In genomic region chr6:161890133-161890833, GRCh38 we compare ENCODE assay signal across 18 cellular contexts.
A peak's percentile ranks its signal among the peaks of the same experiment; 100 is the strongest.
DNase-seq lines count a peak whose midpoint lies in the region; ATAC-seq and TF ChIP-seq lines count a peak whose summit lies in the region.
"Had no signal": no experiment of that assay in that cellular context is flagged by ENCODE, and none has a peak within 500 bp of the region (broad histone marks: within the 10 kb centered on the region; RNA-seq: fewer than 3 reads in every experiment).

No MANE protein-coding gene starts in this region.

- H3K4me2 ChIP-seq in GM23338, result peak overlapping the region; percentile 68

- H4K20me1 ChIP-seq in GM23338 (replicated peaks; ENCODE audit: insufficient read depth), result no peaks in the 10 kb centered on the region; the same call in 1 of the 2 replicates

- no peaks in the 10 kb centered on the region for H3K79me2 ChIP-seq in GM23338 (replicated peaks; ENCODE audit: insufficient read depth)

- H3K36me3 Mint-ChIP-seq in GM23338 (ENCODE audit: low read depth), result no peaks in the 10 kb centered on the region
- H3K36me3 Mint-ChIP-seq: CD8-positive, alpha-beta memory T cell had no signal

- intact Hi-C loops in posterior vena cava (cut with DNase I), result no loop called here

- H3K27ac ChIP-seq in GM23338 (ENCODE audit: low read depth), result no peak overlapping the region
- H3K27ac ChIP-seq: right lobe of liver had no signal

- peaks cover 11% of the 10 kb centered on the region for H3K4me1 ChIP-seq in GM23338 (ENCODE audit: insufficient read depth)
- peaks cover 3% of the 10 kb centered on the region for H3K4me1 ChIP-seq in adipocyte (ENCODE audit: control insufficient read depth, insufficient read depth, low read length)
- H3K4me1 ChIP-seq: right lobe of liver had no signal

- DNase-seq in GM23338 (ENCODE audit: low spot score), result peak; percentile 41
- DNase-seq in adipocyte (ENCODE audit: low read depth), result no peak
- peak; percentile 17 to 32 for DNase-seq in hippocampal formation (lab: John Stamatoyannopoulos, UW)
- DNase-seq in putamen (ENCODE audit: low spot score), result peak; percentile 20
- no peak for DNase-seq in stimulated activated CD4-positive, alpha-beta T cell treated with anti-CD3 and anti-CD28 coated beads, Interleukin-15, amount 100 ng/mL, for 24 hours
- no peak for DNase-seq in posterior vena cava (ENCODE audit: low spot score)
- DNase-seq in NCI-H524 treated with DMSO at 0.1 percent for 48 hours (lab: John Stamatoyannopoulos, UW), result no peak
- DNase-seq: activated B cell treated with CpG ODN at 0.5 μM for 24 hours; CD8-positive, alpha-beta memory T cell; DND-41; mesenchymal stem cell; NCI-H1048; NCI-H510A treated with DMSO at 0.1 percent for 48 hours; right lobe of liver; SHP77 treated with DMSO at 0.1 percent for 48 hours; stimulated activated naive CD4-positive, alpha-beta T cell treated with Interleukin-2 at 50 U/mL for 16 hours had no signal

- TF ChIP-seq CTCF in GM23338 (conservative IDR thresholded peaks at IDR 0.05; ENCODE audit: low read depth in 2 of 2), result no peak

- H3K27me3 Mint-ChIP-seq in GM23338 (ENCODE audit: insufficient read depth, low read depth, poor library complexity), result peaks cover 7% of the 10 kb centered on the region
- H3K27me3 Mint-ChIP-seq: activated B cell treated with CpG ODN at 0.5 μM for 24 hours had no signal

- no peak overlapping the region for H3K4me3 Mint-ChIP-seq in GM23338
- H3K4me3 Mint-ChIP-seq: activated B cell treated with CpG ODN at 0.5 μM for 24 hours; CD8-positive, alpha-beta memory T cell had no signal

- no peaks in the 10 kb centered on the region for H3K9me3 Mint-ChIP-seq in GM23338
- H3K9me3 Mint-ChIP-seq: activated B cell treated with CpG ODN at 0.5 μM for 24 hours had no signal

- H3K9me2 ChIP-seq in GM23338 (ENCODE audit: insufficient read depth), result no peaks in the 10 kb centered on the region

- no peak overlapping the region for H3K27ac Mint-ChIP-seq in GM23338
- H3K27ac Mint-ChIP-seq: activated B cell treated with CpG ODN at 0.5 μM for 24 hours; CD8-positive, alpha-beta memory T cell had no signal

- no peak overlapping the region for H3K9ac ChIP-seq in adipocyte (ENCODE audit: low read length)

- no peaks in the 10 kb centered on the region for H3F3A ChIP-seq in GM23338 (replicated peaks; ENCODE audit: low read depth)

- peak; percentile 44 for ATAC-seq in GM23338
- no peak for ATAC-seq in GM21619 (IDR thresholded peaks at IDR 0.05; ENCODE audit: unreplicated experiment)
- ATAC-seq: HCT116, right lobe of liver had no signal

- H3K4me3 ChIP-seq in GM23338 (peak overlapping the region; percentile 35; the same call in 1 of the 2 replicates), adipocyte (ENCODE audit: low read length) (peak overlapping the region; percentile 32)
- H3K4me3 ChIP-seq: right lobe of liver had no signal

- no peaks in the 10 kb centered on the region for H3K9me3 ChIP-seq in adipocyte (ENCODE audit: control insufficient read depth, low read length)
- H3K9me3 ChIP-seq: right lobe of liver had no signal

- no peak overlapping the region; the same call in 1 of the 2 replicates for H2AFZ ChIP-seq in GM23338

- peaks cover 22% of the 10 kb centered on the region for H3K4me1 Mint-ChIP-seq in GM23338
- H3K4me1 Mint-ChIP-seq: activated B cell treated with CpG ODN at 0.5 μM for 24 hours; CD8-positive, alpha-beta memory T cell had no signal

- no peaks in the 10 kb centered on the region for H3K36me3 ChIP-seq in GM23338 (ENCODE audit: insufficient read depth)
- no peaks in the 10 kb centered on the region for H3K36me3 ChIP-seq in adipocyte (ENCODE audit: control insufficient read depth, insufficient read depth, low read length, severe bottlenecking)
- H3K36me3 ChIP-seq: right lobe of liver had no signal

- H3K27me3 ChIP-seq in GM23338 (ENCODE audit: insufficient read depth) (no peaks in the 10 kb centered on the region), adipocyte (replicated peaks; ENCODE audit: control insufficient read depth, insufficient read depth, low read length) (peaks cover 6% of the 10 kb centered on the region)
- H3K27me3 ChIP-seq: right lobe of liver had no signal

TF ChIP-seq in GM23338, 12 proteins besides CTCF, POLR2A, EP300 and RAD21 (continues in another document):
- TF ChIP-seq, protein P1, sequence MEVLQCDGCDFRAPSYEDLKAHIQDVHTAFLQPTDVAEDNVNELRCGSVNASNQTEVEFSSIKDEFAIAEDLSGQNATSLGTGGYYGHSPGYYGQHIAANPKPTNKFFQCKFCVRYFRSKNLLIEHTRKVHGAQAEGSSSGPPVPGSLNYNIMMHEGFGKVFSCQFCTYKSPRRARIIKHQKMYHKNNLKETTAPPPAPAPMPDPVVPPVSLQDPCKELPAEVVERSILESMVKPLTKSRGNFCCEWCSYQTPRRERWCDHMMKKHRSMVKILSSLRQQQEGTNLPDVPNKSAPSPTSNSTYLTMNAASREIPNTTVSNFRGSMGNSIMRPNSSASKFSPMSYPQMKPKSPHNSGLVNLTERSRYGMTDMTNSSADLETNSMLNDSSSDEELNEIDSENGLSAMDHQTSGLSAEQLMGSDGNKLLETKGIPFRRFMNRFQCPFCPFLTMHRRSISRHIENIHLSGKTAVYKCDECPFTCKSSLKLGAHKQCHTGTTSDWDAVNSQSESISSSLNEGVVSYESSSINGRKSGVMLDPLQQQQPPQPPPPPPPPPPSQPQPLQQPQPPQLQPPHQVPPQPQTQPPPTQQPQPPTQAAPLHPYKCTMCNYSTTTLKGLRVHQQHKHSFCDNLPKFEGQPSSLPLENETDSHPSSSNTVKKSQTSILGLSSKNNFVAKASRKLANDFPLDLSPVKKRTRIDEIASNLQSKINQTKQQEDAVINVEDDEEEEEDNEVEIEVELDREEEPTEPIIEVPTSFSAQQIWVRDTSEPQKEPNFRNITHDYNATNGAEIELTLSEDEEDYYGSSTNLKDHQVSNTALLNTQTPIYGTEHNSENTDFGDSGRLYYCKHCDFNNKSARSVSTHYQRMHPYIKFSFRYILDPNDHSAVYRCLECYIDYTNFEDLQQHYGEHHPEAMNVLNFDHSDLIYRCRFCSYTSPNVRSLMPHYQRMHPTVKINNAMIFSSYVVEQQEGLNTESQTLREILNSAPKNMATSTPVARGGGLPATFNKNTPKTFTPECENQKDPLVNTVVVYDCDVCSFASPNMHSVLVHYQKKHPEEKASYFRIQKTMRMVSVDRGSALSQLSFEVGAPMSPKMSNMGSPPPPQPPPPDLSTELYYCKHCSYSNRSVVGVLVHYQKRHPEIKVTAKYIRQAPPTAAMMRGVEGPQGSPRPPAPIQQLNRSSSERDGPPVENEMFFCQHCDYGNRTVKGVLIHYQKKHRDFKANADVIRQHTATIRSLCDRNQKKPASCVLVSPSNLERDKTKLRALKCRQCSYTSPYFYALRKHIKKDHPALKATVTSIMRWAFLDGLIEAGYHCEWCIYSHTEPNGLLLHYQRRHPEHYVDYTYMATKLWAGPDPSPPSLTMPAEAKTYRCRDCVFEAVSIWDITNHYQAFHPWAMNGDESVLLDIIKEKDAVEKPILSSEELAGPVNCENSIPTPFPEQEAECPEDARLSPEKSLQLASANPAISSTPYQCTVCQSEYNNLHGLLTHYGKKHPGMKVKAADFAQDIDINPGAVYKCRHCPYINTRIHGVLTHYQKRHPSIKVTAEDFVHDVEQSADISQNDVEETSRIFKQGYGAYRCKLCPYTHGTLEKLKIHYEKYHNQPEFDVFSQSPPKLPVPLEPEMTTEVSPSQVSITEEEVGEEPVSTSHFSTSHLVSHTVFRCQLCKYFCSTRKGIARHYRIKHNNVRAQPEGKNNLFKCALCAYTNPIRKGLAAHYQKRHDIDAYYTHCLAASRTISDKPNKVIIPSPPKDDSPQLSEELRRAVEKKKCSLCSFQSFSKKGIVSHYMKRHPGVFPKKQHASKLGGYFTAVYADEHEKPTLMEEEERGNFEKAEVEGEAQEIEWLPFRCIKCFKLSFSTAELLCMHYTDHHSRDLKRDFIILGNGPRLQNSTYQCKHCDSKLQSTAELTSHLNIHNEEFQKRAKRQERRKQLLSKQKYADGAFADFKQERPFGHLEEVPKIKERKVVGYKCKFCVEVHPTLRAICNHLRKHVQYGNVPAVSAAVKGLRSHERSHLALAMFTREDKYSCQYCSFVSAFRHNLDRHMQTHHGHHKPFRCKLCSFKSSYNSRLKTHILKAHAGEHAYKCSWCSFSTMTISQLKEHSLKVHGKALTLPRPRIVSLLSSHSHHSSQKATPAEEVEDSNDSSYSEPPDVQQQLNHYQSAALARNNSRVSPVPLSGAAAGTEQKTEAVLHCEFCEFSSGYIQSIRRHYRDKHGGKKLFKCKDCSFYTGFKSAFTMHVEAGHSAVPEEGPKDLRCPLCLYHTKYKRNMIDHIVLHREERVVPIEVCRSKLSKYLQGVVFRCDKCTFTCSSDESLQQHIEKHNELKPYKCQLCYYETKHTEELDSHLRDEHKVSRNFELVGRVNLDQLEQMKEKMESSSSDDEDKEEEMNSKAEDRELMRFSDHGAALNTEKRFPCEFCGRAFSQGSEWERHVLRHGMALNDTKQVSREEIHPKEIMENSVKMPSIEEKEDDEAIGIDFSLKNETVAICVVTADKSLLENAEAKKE (CRISPR knock-in tag; IDR thresholded peaks at IDR 0.05), result no peak
- TF ChIP-seq, protein P2, sequence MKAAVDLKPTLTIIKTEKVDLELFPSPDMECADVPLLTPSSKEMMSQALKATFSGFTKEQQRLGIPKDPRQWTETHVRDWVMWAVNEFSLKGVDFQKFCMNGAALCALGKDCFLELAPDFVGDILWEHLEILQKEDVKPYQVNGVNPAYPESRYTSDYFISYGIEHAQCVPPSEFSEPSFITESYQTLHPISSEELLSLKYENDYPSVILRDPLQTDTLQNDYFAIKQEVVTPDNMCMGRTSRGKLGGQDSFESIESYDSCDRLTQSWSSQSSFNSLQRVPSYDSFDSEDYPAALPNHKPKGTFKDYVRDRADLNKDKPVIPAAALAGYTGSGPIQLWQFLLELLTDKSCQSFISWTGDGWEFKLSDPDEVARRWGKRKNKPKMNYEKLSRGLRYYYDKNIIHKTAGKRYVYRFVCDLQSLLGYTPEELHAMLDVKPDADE (IDR thresholded peaks at IDR 0.05), result no peak
- no peak for TF ChIP-seq NANOG (IDR thresholded peaks at IDR 0.05; ENCODE audit: borderline replicate concordance)
- TF ChIP-seq EZH2phosphoT487 (IDR thresholded peaks at IDR 0.05; ENCODE audit: unreplicated experiment), result no peak
- no peak for TF ChIP-seq JUNB (IDR thresholded peaks at IDR 0.05; ENCODE audit: unreplicated experiment)
- no peak for TF ChIP-seq CREB1 (CRISPR knock-in tag; IDR thresholded peaks at IDR 0.05; ENCODE audit: low read depth)
- TF ChIP-seq EZH2 (IDR thresholded peaks at IDR 0.05; ENCODE audit: low read depth, unreplicated experiment), result no peak
- TF ChIP-seq ZNF331 (CRISPR knock-in tag; IDR thresholded peaks at IDR 0.05; ENCODE audit: low read depth), result no peak

Comparison
In these comparisons a context has a peak if more than half of its experiments do, and no peak if none do; other contexts are left out.
1. DNase-seq: peak in GM23338 (single experiment), hippocampal formation (2 of 2) and putamen (single experiment); none in adipocyte (single experiment), stimulated activated CD4-positive, alpha-beta T cell treated with anti-CD3 and anti-CD28 coated beads, Interleukin-15, amount 100 ng/mL, for 24 hours (single experiment), posterior vena cava (single experiment) and NCI-H524 treated with DMSO at 0.1 percent for 48 hours (single experiment).